26 cellular contexts compared by ENCODE assay signal in the genomic region with DNA sequence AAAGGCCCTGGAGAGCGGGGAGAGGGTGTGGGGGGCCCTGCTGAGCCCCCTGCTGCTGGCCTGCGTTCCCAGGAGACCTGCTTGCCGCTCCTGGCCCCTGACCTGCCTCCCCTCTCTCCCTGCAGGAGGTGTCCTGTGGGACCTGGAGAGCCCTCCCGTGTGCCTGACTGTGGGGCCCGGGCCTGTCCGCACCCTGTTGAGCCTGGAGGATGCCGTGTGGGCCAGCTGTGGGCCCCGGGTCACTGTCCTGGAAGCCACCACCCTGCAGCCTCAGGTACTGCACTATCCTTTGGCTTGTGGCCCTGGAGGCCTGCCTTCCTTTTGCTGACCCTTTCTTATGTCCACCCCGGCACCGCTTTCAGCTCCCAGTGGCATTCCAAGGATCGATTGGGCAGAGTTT.
"Had no signal": no experiment of that assay in that cellular context is flagged by ENCODE, and none has a peak within 500 bp of the region (broad histone marks: within the 10 kb centered on the region; RNA-seq: fewer than 3 reads in every experiment).

No MANE protein-coding gene starts in this region.

- FAIRE-seq: islet of Langerhans, small intestine, urothelium cell line had no signal

- H3K27ac ChIP-seq: brain microvascular endothelial cell, esophagus squamous epithelium, gastroesophageal sphincter, neutrophil, ovary, psoas muscle, transverse colon had no signal

- H3K4me3 Mint-ChIP-seq: activated CD4-positive, alpha-beta T cell treated with anti-CD3 and anti-CD28 coated beads, Interleukin-2, amount 10 ng/mL, durations not matched to agents 7 days and 5 days; activated CD8-positive, alpha-beta memory T cell treated with anti-CD3 and anti-CD28 coated beads, Interleukin-2, amount 10 ng/mL, durations not matched to agents 7 days and 5 days; activated CD8-positive, alpha-beta T cell treated with anti-CD3 and anti-CD28 coated beads for 36 hours; activated naive CD4-positive, alpha-beta T cell treated with anti-CD3 and anti-CD28 coated beads, Interleukin-2, amount 50 U/mL, for 24 hours; effector memory CD8-positive, alpha-beta T cell; natural killer cell treated with Interleukin-12 subunit alpha and Interleukin-12 subunit beta and Interleukin-15 and Interleukin-18, amount 100 ng/mL, for 72 hours; stimulated activated memory B cell treated with anti-CD40 and anti-IgM and Interleukin-4, amounts not matched to agents 10 μg/mL and 1 μg/mL and 100 μg/mL, for 72 hours; T-helper 17 cell had no signal

- H3K27ac Mint-ChIP-seq: activated CD4-positive, alpha-beta T cell treated with anti-CD3 and anti-CD28 coated beads, Interleukin-2, amount 10 ng/mL, durations not matched to agents 7 days and 5 days; activated CD8-positive, alpha-beta memory T cell treated with anti-CD3 and anti-CD28 coated beads, Interleukin-2, amount 10 ng/mL, durations not matched to agents 7 days and 5 days; activated CD8-positive, alpha-beta T cell treated with anti-CD3 and anti-CD28 coated beads for 36 hours; activated naive CD4-positive, alpha-beta T cell treated with anti-CD3 and anti-CD28 coated beads, Interleukin-2, amount 50 U/mL, for 24 hours; effector memory CD8-positive, alpha-beta T cell; natural killer cell treated with Interleukin-12 subunit alpha and Interleukin-12 subunit beta and Interleukin-15 and Interleukin-18, amount 100 ng/mL, for 72 hours; stimulated activated memory B cell treated with anti-CD40 and anti-IgM and Interleukin-4, amounts not matched to agents 10 μg/mL and 1 μg/mL and 100 μg/mL, for 72 hours had no signal

- H3K4me1 ChIP-seq: psoas muscle, transverse colon had no signal

- H3K9me3 ChIP-seq: esophagus squamous epithelium, gastroesophageal sphincter, neutrophil, ovary, psoas muscle, transverse colon had no signal

- H3K4me1 Mint-ChIP-seq: activated CD4-positive, alpha-beta T cell treated with anti-CD3 and anti-CD28 coated beads, Interleukin-2, amount 10 ng/mL, durations not matched to agents 7 days and 5 days; activated CD8-positive, alpha-beta memory T cell treated with anti-CD3 and anti-CD28 coated beads, Interleukin-2, amount 10 ng/mL, durations not matched to agents 7 days and 5 days; activated naive CD4-positive, alpha-beta T cell treated with anti-CD3 and anti-CD28 coated beads, Interleukin-2, amount 50 U/mL, for 24 hours; stimulated activated memory B cell treated with anti-CD40 and anti-IgM and Interleukin-4, amounts not matched to agents 10 μg/mL and 1 μg/mL and 100 μg/mL, for 72 hours; T-helper 17 cell had no signal

- H3K27me3 Mint-ChIP-seq: activated CD4-positive, alpha-beta T cell treated with anti-CD3 and anti-CD28 coated beads, Interleukin-2, amount 10 ng/mL, durations not matched to agents 7 days and 5 days; activated CD8-positive, alpha-beta memory T cell treated with anti-CD3 and anti-CD28 coated beads, Interleukin-2, amount 10 ng/mL, durations not matched to agents 7 days and 5 days; activated CD8-positive, alpha-beta T cell treated with anti-CD3 and anti-CD28 coated beads for 36 hours; activated naive CD4-positive, alpha-beta T cell treated with anti-CD3 and anti-CD28 coated beads, Interleukin-2, amount 50 U/mL, for 24 hours; natural killer cell treated with Interleukin-12 subunit alpha and Interleukin-12 subunit beta and Interleukin-15 and Interleukin-18, amount 100 ng/mL, for 72 hours had no signal

- DNase-seq: activated CD4-positive, alpha-beta T cell treated with anti-CD3 and anti-CD28 coated beads, Interleukin-2, amount 10 ng/mL, durations not matched to agents 7 days and 5 days; activated CD8-positive, alpha-beta memory T cell treated with anti-CD3 and anti-CD28 coated beads, Interleukin-2, amount 10 ng/mL, durations not matched to agents 7 days and 5 days; activated CD8-positive, alpha-beta T cell treated with anti-CD3 and anti-CD28 coated beads for 36 hours; activated gamma-delta T cell; activated T-cell treated with anti-CD3 and anti-CD28 coated beads for 4 hours; aorta; brain microvascular endothelial cell; central memory CD4-positive, alpha-beta T cell; effector memory CD8-positive, alpha-beta T cell; esophagus squamous epithelium; head of caudate nucleus; ovary; psoas muscle; small intestine; stimulated activated CD4-positive, alpha-beta T cell treated with anti-CD3 and anti-CD28 coated beads, Interleukin-15, amount 100 ng/mL, for 24 hours; T-helper 17 cell; transverse colon had no signal

- H3K9me3 Mint-ChIP-seq: activated CD4-positive, alpha-beta T cell treated with anti-CD3 and anti-CD28 coated beads, Interleukin-2, amount 10 ng/mL, durations not matched to agents 7 days and 5 days; activated CD8-positive, alpha-beta T cell treated with anti-CD3 and anti-CD28 coated beads for 36 hours; activated naive CD4-positive, alpha-beta T cell treated with anti-CD3 and anti-CD28 coated beads, Interleukin-2, amount 50 U/mL, for 24 hours; effector memory CD8-positive, alpha-beta T cell; natural killer cell treated with Interleukin-12 subunit alpha and Interleukin-12 subunit beta and Interleukin-15 and Interleukin-18, amount 100 ng/mL, for 72 hours; stimulated activated memory B cell treated with anti-CD40 and anti-IgM and Interleukin-4, amounts not matched to agents 10 μg/mL and 1 μg/mL and 100 μg/mL, for 72 hours had no signal

- H3K4me3 ChIP-seq: esophagus squamous epithelium, gastroesophageal sphincter, ovary, psoas muscle, transverse colon had no signal

- H3K27me3 ChIP-seq: brain microvascular endothelial cell, esophagus squamous epithelium, gastroesophageal sphincter, neutrophil, ovary, transverse colon had no signal

- H3K36me3 ChIP-seq: brain microvascular endothelial cell, neutrophil, ovary had no signal

- ATAC-seq: activated CD4-positive, CD25-positive, alpha-beta regulatory T cell treated with anti-CD3 and anti-CD28 coated beads, Interleukin-2, amount 50 U/mL, for 24 hours; activated CD8-positive, alpha-beta memory T cell treated with anti-CD3 and anti-CD28 coated beads, Interleukin-2, amount 10 ng/mL, durations not matched to agents 7 days and 5 days; activated CD8-positive, alpha-beta T cell treated with anti-CD3 and anti-CD28 coated beads for 36 hours; effector memory CD8-positive, alpha-beta T cell; gastroesophageal sphincter; natural killer cell treated with Interleukin-12 subunit alpha and Interleukin-12 subunit beta and Interleukin-15 and Interleukin-18, amount 100 ng/mL, for 72 hours; psoas muscle; right cardiac atrium; stimulated activated memory B cell treated with anti-CD40 and anti-IgM and Interleukin-4, amounts not matched to agents 10 μg/mL and 1 μg/mL and 100 μg/mL, for 72 hours; T-helper 17 cell had no signal
